ENCODE assay signal across 31 cellular contexts in genomic region chr15:51484781-51485180, GRCh38.
"Had no signal": no experiment of that assay in that cellular context is flagged by ENCODE, and none has a peak within 500 bp of the region (broad histone marks: within the 10 kb centered on the region; RNA-seq: fewer than 3 reads in every experiment).

No MANE protein-coding gene starts in this region.

- ATAC-seq: activated CD4-positive, CD25-positive, alpha-beta regulatory T cell treated with anti-CD3 and anti-CD28 coated beads, Interleukin-2, amount 50 U/mL, for 24 hours; body of pancreas; heart left ventricle; naive thymus-derived CD4-positive, alpha-beta T cell; right cardiac atrium had no signal

- H3K4me3 ChIP-seq: body of pancreas, colonic mucosa, heart left ventricle, spleen, testis had no signal

- H3K27ac Mint-ChIP-seq: activated naive CD8-positive, alpha-beta T cell; immature natural killer cell; memory B cell; naive thymus-derived CD4-positive, alpha-beta T cell had no signal

- H3K27me3 Mint-ChIP-seq: activated naive CD8-positive, alpha-beta T cell; memory B cell; naive thymus-derived CD4-positive, alpha-beta T cell had no signal

- H3K27me3 ChIP-seq: body of pancreas, colonic mucosa, heart left ventricle, spleen, testis had no signal

- H3K4me3 Mint-ChIP-seq: activated naive CD8-positive, alpha-beta T cell; immature natural killer cell; memory B cell; naive thymus-derived CD4-positive, alpha-beta T cell; neural crest cell had no signal

- FAIRE-seq: urothelium cell line had no signal

- H3K4me1 ChIP-seq: body of pancreas, colonic mucosa, heart left ventricle, parathyroid adenoma, spleen, testis had no signal

- H3K9me3 ChIP-seq: colonic mucosa, testis had no signal

- DNase-seq: activated CD4-positive, alpha-beta T cell treated with anti-CD3 and anti-CD28 coated beads for 48 hours; activated CD4-positive, alpha-beta T cell treated with anti-CD3 and anti-CD28 coated beads, Interleukin-2, amount 50 U/mL, for 48 hours; activated CD8-positive, alpha-beta memory T cell treated with anti-CD3 and anti-CD28 coated beads for 24 hours; activated effector memory CD4-positive, alpha-beta T cell treated with Interleukin-2 at 50 U/mL for 16 hours; activated naive CD4-positive, alpha-beta T cell treated with Interleukin-2 at 50 U/mL for 16 hours; anterior cingulate cortex; body of pancreas; cerebellar nuclear complex; colonic mucosa; effector memory CD4-positive, alpha-beta T cell; erythroblast; foreskin fibroblast; heart left ventricle; hypothalamus; immature natural killer cell; midbrain; naive thymus-derived CD4-positive, alpha-beta T cell; nucleus accumbens; spleen; stimulated activated naive CD4-positive, alpha-beta T cell treated with Interleukin-2 at 50 U/mL for 16 hours; T1000; testis; trophoblast cell; WERI-Rb-1 had no signal

- H3K9ac ChIP-seq: parathyroid adenoma had no signal

- H3K79me2 ChIP-seq: parathyroid adenoma had no signal

- H2AFZ ChIP-seq: parathyroid adenoma had no signal

- H3K27ac ChIP-seq: body of pancreas, colonic mucosa, heart left ventricle, parathyroid adenoma, spleen, testis, WERI-Rb-1 had no signal

- H3K4me1 Mint-ChIP-seq: immature natural killer cell; naive thymus-derived CD4-positive, alpha-beta T cell; neural crest cell had no signal
